ENCODE assay signal across 8 cellular contexts in genomic region chr5:157917909-157918809, GRCh38. TPM values are rescaled to one million over a fixed set of nuclear protein-coding genes. Genes with fewer than 3 reads are reported as not detected.
DNase-seq lines count a peak whose midpoint lies in the region; ATAC-seq lines count a peak whose summit lies in the region.

No MANE protein-coding gene starts in this region.

- DNase-seq in DMS53 treated with DMSO at 0.1 percent for 48 hours (lab: John Stamatoyannopoulos, UW; ENCODE audit: unreplicated experiment) (peak; percentile 50), H4 (ENCODE audit: low spot score) (peak; percentile 88), NCI-H1694 (lab: John Stamatoyannopoulos, UW) (peak; percentile 27), dedifferentiated amniotic fluid mesenchymal stem cell (ENCODE audit: extremely low spot score) (peak; percentile 87), lung microvascular endothelial cell (ENCODE audit: low read depth in 2 of 2) (peak; percentile 69 to 73)
- DNase-seq in activated CD4-positive, CD25-positive, alpha-beta regulatory T cell treated with anti-CD3 and anti-CD28 coated beads, Interleukin-2, amount 50 U/mL, for 72 hours: peak; percentile 48
- DNase-seq in stimulated activated CD8-positive, alpha-beta memory T cell treated with anti-CD3 and anti-CD28 coated beads, Interleukin-4, amount 100 ng/mL, for 48 hours: peak; percentile 84

- ATAC-seq in HG02571 (IDR thresholded peaks at IDR 0.05; ENCODE audit: unreplicated experiment): no peak

RNA-seq across cellular contexts. Expression of gene CLINT1, which starts 59.2 kb away (rescaled TPM):
- 30.5 and 43.3 TPM in 2 replicates for total RNA-seq in H4 (2014; rRNA removed; shearing (Covaris generic))
- total RNA-seq in lung microvascular endothelial cell: 73.2 and 86.7 TPM in 2 replicates

Comparison
In these comparisons a context has a peak if more than half of its experiments do, and no peak if none do; other contexts are left out.
1. DNase-seq: peak in every context shown above with its lines; median percentile 88 in H4; 87 in dedifferentiated amniotic fluid mesenchymal stem cell; 84 in stimulated activated CD8-positive, alpha-beta memory T cell treated with anti-CD3 and anti-CD28 coated beads, Interleukin-4, amount 100 ng/mL, for 48 hours; 71 in lung microvascular endothelial cell; 50 in DMS53 treated with DMSO at 0.1 percent for 48 hours; 48 in activated CD4-positive, CD25-positive, alpha-beta regulatory T cell treated with anti-CD3 and anti-CD28 coated beads, Interleukin-2, amount 50 U/mL, for 72 hours; 27 in NCI-H1694.